ENCODE assay signal across 1 cellular context in genomic region chr5:82396871-82397514, GRCh38.
TF ChIP-seq lines count a peak whose summit lies in the region.

No MANE protein-coding gene starts in this region.

TF ChIP-seq in K562, 482 proteins besides CTCF, POLR2A, EP300 and RAD21 (continued from another document and continues in another):
- TF ChIP-seq RNF219 (CRISPR knock-in tag; IDR thresholded peaks at IDR 0.05), result no peak
- peak; percentile 65; the same call in 1 of the 2 replicates for TF ChIP-seq ETV5 (CRISPR knock-in tag; IDR thresholded peaks at IDR 0.05; ENCODE audit: low read depth)
- no peak for TF ChIP-seq CEBPG (CRISPR knock-in tag; IDR thresholded peaks at IDR 0.05)
- no peak for TF ChIP-seq CEBPG (tag; conservative IDR thresholded peaks at IDR 0.05 in 1 of 2, IDR thresholded peaks at IDR 0.05 in 1 of 2)
- no peak for TF ChIP-seq TCFL5 (CRISPR knock-in tag; conservative IDR thresholded peaks at IDR 0.05)
- no peak for TF ChIP-seq POLR2B (IDR thresholded peaks at IDR 0.05; ENCODE audit: low read depth, partially characterized antibody)
- no peak for TF ChIP-seq ZNF584 (CRISPR knock-in tag; IDR thresholded peaks at IDR 0.05; ENCODE audit: low read depth)
- no peak for TF ChIP-seq RBM22 (IDR thresholded peaks at IDR 0.05; ENCODE audit: low read depth, low read length, poor library complexity, severe bottlenecking)
- TF ChIP-seq BCOR (IDR thresholded peaks at IDR 0.05), result no peak
- no peak for TF ChIP-seq TCF7L2 (IDR thresholded peaks at IDR 0.05; ENCODE audit: low read depth, low read length)
- no peak for TF ChIP-seq TAF1 (IDR thresholded peaks at IDR 0.05; ENCODE audit: control insufficient read depth, extremely low read depth, insufficient read depth, low read length, severe bottlenecking)
- no peak for TF ChIP-seq ZFP91 (CRISPR knock-in tag; IDR thresholded peaks at IDR 0.05)
- TF ChIP-seq IFI16 (CRISPR knock-in tag; IDR thresholded peaks at IDR 0.05), result no peak
- TF ChIP-seq JUN (IDR thresholded peaks at IDR 0.05; ENCODE audit: borderline replicate concordance, low read depth, low read length), result no peak
- no peak for TF ChIP-seq JUN (CRISPR knock-in tag; IDR thresholded peaks at IDR 0.05; ENCODE audit: borderline replicate concordance)
- no peak for TF ChIP-seq SMARCE1 (IDR thresholded peaks at IDR 0.05)
- TF ChIP-seq VEZF1 (CRISPR knock-in tag; IDR thresholded peaks at IDR 0.05), result no peak
- TF ChIP-seq HDAC1 (IDR thresholded peaks at IDR 0.05), result 0 out of 4 replicates have a peak, but pooled peaks of 1 of the 2 experiments have one; percentile 17
- no peak for TF ChIP-seq MCM3 (IDR thresholded peaks at IDR 0.05)
- no peak for TF ChIP-seq IRF9 (tag; IDR thresholded peaks at IDR 0.05)
- no peak for TF ChIP-seq ZNF12 (CRISPR knock-in tag; IDR thresholded peaks at IDR 0.05)
- TF ChIP-seq ZFP36 (IDR thresholded peaks at IDR 0.05; ENCODE audit: low read depth, low read length, partially characterized antibody), result no peak
- no peak for TF ChIP-seq ZNF384 (IDR thresholded peaks at IDR 0.05; ENCODE audit: low read depth, low read length)
- TF ChIP-seq KAT7 (CRISPR knock-in tag; IDR thresholded peaks at IDR 0.05; ENCODE audit: borderline replicate concordance), result no peak
- 0 out of 2 replicates have a peak, but pooled peaks have one; percentile 50 for TF ChIP-seq FOXJ2 (tag; IDR thresholded peaks at IDR 0.05)
- TF ChIP-seq ATF1 (CRISPR knock-in tag; IDR thresholded peaks at IDR 0.05), result no peak
- 0 out of 2 replicates have a peak, but pooled peaks have one; percentile 21 for TF ChIP-seq ATF1 (tag; IDR thresholded peaks at IDR 0.05)
- TF ChIP-seq POLR3G (IDR thresholded peaks at IDR 0.05; ENCODE audit: extremely low read depth, insufficient read length, insufficient replicate concordance), result no peak
- TF ChIP-seq RERE (CRISPR knock-in tag; IDR thresholded peaks at IDR 0.05; ENCODE audit: borderline replicate concordance), result no peak
- TF ChIP-seq ZBTB12 (CRISPR knock-in tag; IDR thresholded peaks at IDR 0.05), result no peak
- TF ChIP-seq ZBTB26 (CRISPR knock-in tag; IDR thresholded peaks at IDR 0.05), result no peak
- TF ChIP-seq ZNF133 (CRISPR knock-in tag; IDR thresholded peaks at IDR 0.05), result no peak
- no peak for TF ChIP-seq BRCA1 (IDR thresholded peaks at IDR 0.05)
- TF ChIP-seq BRCA1 (CRISPR knock-in tag; IDR thresholded peaks at IDR 0.05), result no peak
- no peak for TF ChIP-seq EHMT2 (IDR thresholded peaks at IDR 0.05)
- peak; percentile 76 for TF ChIP-seq L3MBTL2 (IDR thresholded peaks at IDR 0.05)
- no peak for TF ChIP-seq POLR2AphosphoS5 (IDR thresholded peaks at IDR 0.05; ENCODE audit: control insufficient read depth, insufficient read depth, low read depth, low read length)
- TF ChIP-seq ELF2 (CRISPR knock-in tag; IDR thresholded peaks at IDR 0.05), result no peak
- no peak for TF ChIP-seq ZBTB11 (CRISPR knock-in tag; IDR thresholded peaks at IDR 0.05)
- TF ChIP-seq STAT6 (CRISPR knock-in tag; IDR thresholded peaks at IDR 0.05), result no peak
- no peak for TF ChIP-seq CBX5 (IDR thresholded peaks at IDR 0.05; ENCODE audit: borderline replicate concordance, low read depth)
- TF ChIP-seq MCM2 (IDR thresholded peaks at IDR 0.05; ENCODE audit: low read depth), result no peak
- no peak for TF ChIP-seq SP1 (CRISPR knock-in tag; IDR thresholded peaks at IDR 0.05)
- no peak for TF ChIP-seq HSF4 (CRISPR knock-in tag; IDR thresholded peaks at IDR 0.05; ENCODE audit: borderline replicate concordance)
